In the genomic region with DNA sequence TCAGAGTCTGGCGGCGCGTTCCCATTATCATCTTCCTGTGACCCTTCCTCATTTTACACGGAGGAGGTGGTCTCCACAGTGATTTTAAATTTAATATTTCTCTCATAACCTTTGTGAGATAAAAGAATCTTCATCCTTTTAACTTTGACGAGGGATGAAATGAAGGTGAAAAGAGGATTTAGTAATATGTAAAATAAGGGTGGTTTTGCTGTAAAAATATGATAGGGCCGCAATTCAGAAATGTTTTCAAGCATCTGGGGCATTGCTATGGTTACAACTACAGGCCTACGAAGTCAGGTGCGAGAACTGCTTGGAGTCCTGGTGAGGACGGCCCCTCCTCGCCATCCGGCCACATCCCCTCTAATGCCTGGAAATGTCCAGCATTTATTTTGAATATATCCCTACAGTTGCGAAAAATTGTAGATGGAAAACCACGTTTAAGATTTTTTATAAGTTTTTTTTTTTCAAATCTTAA, we compare ENCODE assay signal across 1 cellular context.
TF ChIP-seq lines count a peak whose summit lies in the region.

No MANE protein-coding gene starts in this region.

TF ChIP-seq in HCT116, 20 proteins besides CTCF, POLR2A, EP300 and RAD21 (continued from another document):
- no peak for TF ChIP-seq REST (IDR thresholded peaks at IDR 0.05; ENCODE audit: low read depth)
- no peak for TF ChIP-seq ELF1 (IDR thresholded peaks at IDR 0.05; ENCODE audit: borderline replicate concordance, low read depth)
- TF ChIP-seq ATF3 (IDR thresholded peaks at IDR 0.05) = no peak
- TF ChIP-seq, protein P1, sequence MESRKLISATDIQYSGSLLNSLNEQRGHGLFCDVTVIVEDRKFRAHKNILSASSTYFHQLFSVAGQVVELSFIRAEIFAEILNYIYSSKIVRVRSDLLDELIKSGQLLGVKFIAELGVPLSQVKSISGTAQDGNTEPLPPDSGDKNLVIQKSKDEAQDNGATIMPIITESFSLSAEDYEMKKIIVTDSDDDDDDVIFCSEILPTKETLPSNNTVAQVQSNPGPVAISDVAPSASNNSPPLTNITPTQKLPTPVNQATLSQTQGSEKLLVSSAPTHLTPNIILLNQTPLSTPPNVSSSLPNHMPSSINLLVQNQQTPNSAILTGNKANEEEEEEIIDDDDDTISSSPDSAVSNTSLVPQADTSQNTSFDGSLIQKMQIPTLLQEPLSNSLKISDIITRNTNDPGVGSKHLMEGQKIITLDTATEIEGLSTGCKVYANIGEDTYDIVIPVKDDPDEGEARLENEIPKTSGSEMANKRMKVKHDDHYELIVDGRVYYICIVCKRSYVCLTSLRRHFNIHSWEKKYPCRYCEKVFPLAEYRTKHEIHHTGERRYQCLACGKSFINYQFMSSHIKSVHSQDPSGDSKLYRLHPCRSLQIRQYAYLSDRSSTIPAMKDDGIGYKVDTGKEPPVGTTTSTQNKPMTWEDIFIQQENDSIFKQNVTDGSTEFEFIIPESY (IDR thresholded peaks at IDR 0.05; ENCODE audit: extremely low read depth, insufficient replicate concordance, low read length) = no peak
- TF ChIP-seq EGR1 (IDR thresholded peaks at IDR 0.05; ENCODE audit: low read depth) = no peak
- TF ChIP-seq, protein P2, sequence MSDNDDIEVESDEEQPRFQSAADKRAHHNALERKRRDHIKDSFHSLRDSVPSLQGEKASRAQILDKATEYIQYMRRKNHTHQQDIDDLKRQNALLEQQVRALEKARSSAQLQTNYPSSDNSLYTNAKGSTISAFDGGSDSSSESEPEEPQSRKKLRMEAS (IDR thresholded peaks at IDR 0.05) = no peak
- no peak for TF ChIP-seq EZH2phosphoT487 (IDR thresholded peaks at IDR 0.05; ENCODE audit: borderline replicate concordance)
